In genomic region chr13:29850213-29850898, GRCh38 we compare ENCODE assay signal across 1 cellular context.
TF ChIP-seq lines count a peak whose summit lies in the region.

A gene with protein sequence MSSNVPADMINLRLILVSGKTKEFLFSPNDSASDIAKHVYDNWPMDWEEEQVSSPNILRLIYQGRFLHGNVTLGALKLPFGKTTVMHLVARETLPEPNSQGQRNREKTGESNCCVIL (minus strand): TSS chr13:29850617. CDS start chr13:29849538, 1,079 bp downstream.

TF ChIP-seq in K562, 482 proteins besides CTCF, POLR2A, EP300 and RAD21 (continued from another document and continues in another):
- TF ChIP-seq, protein P1, sequence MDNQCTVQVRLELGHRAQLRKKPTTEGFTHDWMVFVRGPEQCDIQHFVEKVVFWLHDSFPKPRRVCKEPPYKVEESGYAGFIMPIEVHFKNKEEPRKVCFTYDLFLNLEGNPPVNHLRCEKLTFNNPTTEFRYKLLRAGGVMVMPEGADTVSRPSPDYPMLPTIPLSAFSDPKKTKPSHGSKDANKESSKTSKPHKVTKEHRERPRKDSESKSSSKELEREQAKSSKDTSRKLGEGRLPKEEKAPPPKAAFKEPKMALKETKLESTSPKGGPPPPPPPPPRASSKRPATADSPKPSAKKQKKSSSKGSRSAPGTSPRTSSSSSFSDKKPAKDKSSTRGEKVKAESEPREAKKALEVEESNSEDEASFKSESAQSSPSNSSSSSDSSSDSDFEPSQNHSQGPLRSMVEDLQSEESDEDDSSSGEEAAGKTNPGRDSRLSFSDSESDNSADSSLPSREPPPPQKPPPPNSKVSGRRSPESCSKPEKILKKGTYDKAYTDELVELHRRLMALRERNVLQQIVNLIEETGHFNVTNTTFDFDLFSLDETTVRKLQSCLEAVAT (IDR thresholded peaks at IDR 0.05), result no peak
- no peak for TF ChIP-seq RCOR1 (IDR thresholded peaks at IDR 0.05; ENCODE audit: borderline replicate concordance in 1 of 2, low read depth in 2 of 2, low read length in 2 of 2)
- TF ChIP-seq CBX5 (IDR thresholded peaks at IDR 0.05; ENCODE audit: borderline replicate concordance, low read depth), result no peak
- no peak for TF ChIP-seq ZNF212 (CRISPR knock-in tag; IDR thresholded peaks at IDR 0.05)
- TF ChIP-seq, protein P2, sequence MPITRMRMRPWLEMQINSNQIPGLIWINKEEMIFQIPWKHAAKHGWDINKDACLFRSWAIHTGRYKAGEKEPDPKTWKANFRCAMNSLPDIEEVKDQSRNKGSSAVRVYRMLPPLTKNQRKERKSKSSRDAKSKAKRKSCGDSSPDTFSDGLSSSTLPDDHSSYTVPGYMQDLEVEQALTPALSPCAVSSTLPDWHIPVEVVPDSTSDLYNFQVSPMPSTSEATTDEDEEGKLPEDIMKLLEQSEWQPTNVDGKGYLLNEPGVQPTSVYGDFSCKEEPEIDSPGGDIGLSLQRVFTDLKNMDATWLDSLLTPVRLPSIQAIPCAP (CRISPR knock-in tag; IDR thresholded peaks at IDR 0.05; ENCODE audit: borderline replicate concordance), result no peak
- TF ChIP-seq FOXK1 (CRISPR knock-in tag; IDR thresholded peaks at IDR 0.05; ENCODE audit: borderline replicate concordance), result no peak
- no peak for TF ChIP-seq ILF3 (IDR thresholded peaks at IDR 0.05; ENCODE audit: borderline replicate concordance)
- TF ChIP-seq NONO (IDR thresholded peaks at IDR 0.05; ENCODE audit: low read depth in 2 of 2, low read length in 1 of 2), result no peak
- no peak for TF ChIP-seq NR4A1 (CRISPR knock-in tag; IDR thresholded peaks at IDR 0.05)
- TF ChIP-seq NR4A1 (tag; IDR thresholded peaks at IDR 0.05), result no peak
- no peak for TF ChIP-seq ZFP30 (CRISPR knock-in tag; IDR thresholded peaks at IDR 0.05; ENCODE audit: borderline replicate concordance)
- TF ChIP-seq PRPF4 (IDR thresholded peaks at IDR 0.05; ENCODE audit: insufficient read depth, low read depth, low read length, poor library complexity, severe bottlenecking), result no peak
- peak; percentile 61 for TF ChIP-seq POLR2B (IDR thresholded peaks at IDR 0.05; ENCODE audit: low read depth, partially characterized antibody)
- TF ChIP-seq NEUROD1 (IDR thresholded peaks at IDR 0.05; ENCODE audit: borderline replicate concordance, low read depth, low read length, partially characterized antibody), result no peak
- no peak for TF ChIP-seq ZBTB17 (CRISPR knock-in tag; IDR thresholded peaks at IDR 0.05)
- TF ChIP-seq, protein P3, sequence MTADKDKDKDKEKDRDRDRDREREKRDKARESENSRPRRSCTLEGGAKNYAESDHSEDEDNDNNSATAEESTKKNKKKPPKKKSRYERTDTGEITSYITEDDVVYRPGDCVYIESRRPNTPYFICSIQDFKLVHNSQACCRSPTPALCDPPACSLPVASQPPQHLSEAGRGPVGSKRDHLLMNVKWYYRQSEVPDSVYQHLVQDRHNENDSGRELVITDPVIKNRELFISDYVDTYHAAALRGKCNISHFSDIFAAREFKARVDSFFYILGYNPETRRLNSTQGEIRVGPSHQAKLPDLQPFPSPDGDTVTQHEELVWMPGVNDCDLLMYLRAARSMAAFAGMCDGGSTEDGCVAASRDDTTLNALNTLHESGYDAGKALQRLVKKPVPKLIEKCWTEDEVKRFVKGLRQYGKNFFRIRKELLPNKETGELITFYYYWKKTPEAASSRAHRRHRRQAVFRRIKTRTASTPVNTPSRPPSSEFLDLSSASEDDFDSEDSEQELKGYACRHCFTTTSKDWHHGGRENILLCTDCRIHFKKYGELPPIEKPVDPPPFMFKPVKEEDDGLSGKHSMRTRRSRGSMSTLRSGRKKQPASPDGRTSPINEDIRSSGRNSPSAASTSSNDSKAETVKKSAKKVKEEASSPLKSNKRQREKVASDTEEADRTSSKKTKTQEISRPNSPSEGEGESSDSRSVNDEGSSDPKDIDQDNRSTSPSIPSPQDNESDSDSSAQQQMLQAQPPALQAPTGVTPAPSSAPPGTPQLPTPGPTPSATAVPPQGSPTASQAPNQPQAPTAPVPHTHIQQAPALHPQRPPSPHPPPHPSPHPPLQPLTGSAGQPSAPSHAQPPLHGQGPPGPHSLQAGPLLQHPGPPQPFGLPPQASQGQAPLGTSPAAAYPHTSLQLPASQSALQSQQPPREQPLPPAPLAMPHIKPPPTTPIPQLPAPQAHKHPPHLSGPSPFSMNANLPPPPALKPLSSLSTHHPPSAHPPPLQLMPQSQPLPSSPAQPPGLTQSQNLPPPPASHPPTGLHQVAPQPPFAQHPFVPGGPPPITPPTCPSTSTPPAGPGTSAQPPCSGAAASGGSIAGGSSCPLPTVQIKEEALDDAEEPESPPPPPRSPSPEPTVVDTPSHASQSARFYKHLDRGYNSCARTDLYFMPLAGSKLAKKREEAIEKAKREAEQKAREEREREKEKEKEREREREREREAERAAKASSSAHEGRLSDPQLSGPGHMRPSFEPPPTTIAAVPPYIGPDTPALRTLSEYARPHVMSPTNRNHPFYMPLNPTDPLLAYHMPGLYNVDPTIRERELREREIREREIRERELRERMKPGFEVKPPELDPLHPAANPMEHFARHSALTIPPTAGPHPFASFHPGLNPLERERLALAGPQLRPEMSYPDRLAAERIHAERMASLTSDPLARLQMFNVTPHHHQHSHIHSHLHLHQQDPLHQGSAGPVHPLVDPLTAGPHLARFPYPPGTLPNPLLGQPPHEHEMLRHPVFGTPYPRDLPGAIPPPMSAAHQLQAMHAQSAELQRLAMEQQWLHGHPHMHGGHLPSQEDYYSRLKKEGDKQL (CRISPR knock-in tag; IDR thresholded peaks at IDR 0.05; ENCODE audit: borderline replicate concordance), result no peak
- 0 out of 2 replicates have a peak, but pooled peaks have one; percentile 46 for TF ChIP-seq ETS1 (conservative IDR thresholded peaks at IDR 0.05; ENCODE audit: control insufficient read depth, low read depth, low read length)
- no peak for TF ChIP-seq STAT5B (CRISPR knock-in tag; IDR thresholded peaks at IDR 0.05)
- no peak for TF ChIP-seq CREB5 (CRISPR knock-in tag; IDR thresholded peaks at IDR 0.05)
- no peak for TF ChIP-seq ZNF57 (CRISPR knock-in tag; IDR thresholded peaks at IDR 0.05)
- TF ChIP-seq ZFX (CRISPR knock-in tag; IDR thresholded peaks at IDR 0.05), result peak; percentile 61
- TF ChIP-seq E2F3 (CRISPR knock-in tag; IDR thresholded peaks at IDR 0.05), result no peak
- TF ChIP-seq YY1 (IDR thresholded peaks at IDR 0.05; ENCODE audit: borderline replicate concordance in 1 of 3, control insufficient read depth in 1 of 3, extremely low read depth in 1 of 3, insufficient read depth in 3 of 3, insufficient read length in 1 of 3, insufficient replicate concordance in 2 of 3, low read depth in 1 of 3, low read length in 2 of 3), result peak; percentile 51 to 93 (median 86)
- no peak for TF ChIP-seq ETV1 (tag; conservative IDR thresholded peaks at IDR 0.05; ENCODE audit: low read depth)
- TF ChIP-seq, protein P4, sequence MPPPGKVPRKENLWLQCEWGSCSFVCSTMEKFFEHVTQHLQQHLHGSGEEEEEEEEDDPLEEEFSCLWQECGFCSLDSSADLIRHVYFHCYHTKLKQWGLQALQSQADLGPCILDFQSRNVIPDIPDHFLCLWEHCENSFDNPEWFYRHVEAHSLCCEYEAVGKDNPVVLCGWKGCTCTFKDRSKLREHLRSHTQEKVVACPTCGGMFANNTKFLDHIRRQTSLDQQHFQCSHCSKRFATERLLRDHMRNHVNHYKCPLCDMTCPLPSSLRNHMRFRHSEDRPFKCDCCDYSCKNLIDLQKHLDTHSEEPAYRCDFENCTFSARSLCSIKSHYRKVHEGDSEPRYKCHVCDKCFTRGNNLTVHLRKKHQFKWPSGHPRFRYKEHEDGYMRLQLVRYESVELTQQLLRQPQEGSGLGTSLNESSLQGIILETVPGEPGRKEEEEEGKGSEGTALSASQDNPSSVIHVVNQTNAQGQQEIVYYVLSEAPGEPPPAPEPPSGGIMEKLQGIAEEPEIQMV (tag; conservative IDR thresholded peaks at IDR 0.05; ENCODE audit: low read depth), result no peak
- no peak for TF ChIP-seq ARNT (IDR thresholded peaks at IDR 0.05)
- no peak for TF ChIP-seq ZBTB9 (CRISPR knock-in tag; IDR thresholded peaks at IDR 0.05)
- no peak for TF ChIP-seq FOXP1 (CRISPR knock-in tag; IDR thresholded peaks at IDR 0.05)
- TF ChIP-seq NFIC (IDR thresholded peaks at IDR 0.05), result no peak
- TF ChIP-seq ZKSCAN8 (CRISPR knock-in tag; IDR thresholded peaks at IDR 0.05), result no peak
- TF ChIP-seq AFF1 (IDR thresholded peaks at IDR 0.05; ENCODE audit: low read depth in 1 of 2, partially characterized antibody in 2 of 2), result no peak
- no peak for TF ChIP-seq SFPQ (IDR thresholded peaks at IDR 0.05; ENCODE audit: low read depth, low read length)
- no peak for TF ChIP-seq CC2D1A (IDR thresholded peaks at IDR 0.05)
- no peak for TF ChIP-seq DACH1 (IDR thresholded peaks at IDR 0.05; ENCODE audit: partially characterized antibody)
- no peak for TF ChIP-seq ZNF431 (CRISPR knock-in tag; IDR thresholded peaks at IDR 0.05)
- 0 out of 2 replicates have a peak, but pooled peaks have one; percentile 24 for TF ChIP-seq JUN (IDR thresholded peaks at IDR 0.05; ENCODE audit: borderline replicate concordance, low read depth, low read length)
- TF ChIP-seq JUN (CRISPR knock-in tag; IDR thresholded peaks at IDR 0.05; ENCODE audit: borderline replicate concordance), result no peak
- no peak for TF ChIP-seq ZNF280B (CRISPR knock-in tag; IDR thresholded peaks at IDR 0.05)
